Comparison of ENCODE assay signal across 19 cellular contexts in genomic region chr16:85627102-85627834, GRCh38. TPM values are rescaled to one million over a fixed set of nuclear protein-coding genes. Genes with fewer than 3 reads are reported as not detected.
DNase-seq lines count a peak whose midpoint lies in the region; ATAC-seq, FAIRE-seq and TF ChIP-seq lines count a peak whose summit lies in the region.
"Had no signal": no experiment of that assay in that cellular context is flagged by ENCODE, and none has a peak within 500 bp of the region (broad histone marks: within the 10 kb centered on the region; RNA-seq: fewer than 3 reads in every experiment).

No MANE protein-coding gene starts in this region.

- DNase-seq in A673 (ENCODE audit: low spot score) (no peak), K562 (ENCODE audit: extremely low read depth in 1 of 4, low spot score in 3 of 4) (no peak), mesothelial cell of epicardium (ENCODE audit: low spot score in 2 of 2, unreplicated experiment in 2 of 2) (no peak), NCI-H1694 (lab: John Stamatoyannopoulos, UW) (no peak), spleen (no peak), NCI-H187 (lab: John Stamatoyannopoulos, UW) (no peak), activated gamma-delta T cell treated with Interleukin-2 at 50 U/mL for 16 hours (no peak)
- DNase-seq: activated CD4-positive, CD25-positive, alpha-beta regulatory T cell; activated effector memory CD4-positive, alpha-beta T cell treated with Interleukin-2 at 50 U/mL for 16 hours; foreskin fibroblast; HFFc6; PC-9; stimulated activated CD8-positive, alpha-beta memory T cell treated with anti-CD3 and anti-CD28 coated beads, Interleukin-4, amount 100 ng/mL, for 48 hours; testis had no signal

- H3K4me2 ChIP-seq in BLaER1 treated with 17β-estradiol and CSF1 and Interleukin-3, amounts not matched to agents 10 nM and 100 nM = peak overlapping the region; percentile 84 to 99 (median 95)
- no peak overlapping the region for H3K4me2 ChIP-seq in K562 (ENCODE audit: insufficient read depth, low read length)
- H3K4me2 ChIP-seq: PC-9 had no signal

- H3K79me2 ChIP-seq in K562 (ENCODE audit: control insufficient read depth, insufficient read depth, low read length) = peaks cover 99% of the 10 kb centered on the region

- intact Hi-C loops in A673 (cut with micrococcal nuclease; ENCODE audit: unreplicated experiment) (loop anchor here (10.0 kb wide), 1 partner anchor 382 kb away; no protein-coding TSS in a partner anchor), K562 (cut with micrococcal nuclease) (no loop called here), spleen (cut with DNase I; ENCODE audit: low total_unique reads) (no loop called here)

- ATAC-seq in K562 = no peak

- H3K27ac ChIP-seq in A673 (ENCODE audit: low read depth, low read length, poor library complexity, severe bottlenecking) (peak overlapping the region; percentile 71), K562 (ENCODE audit: extremely low read depth, low read depth, low read length) (no peak overlapping the region), spleen (no peak overlapping the region)
- H3K27ac ChIP-seq in BLaER1 treated with 17β-estradiol and CSF1 and Interleukin-3, amounts not matched to agents 10 nM and 100 nM = peak overlapping the region in 6 of 11 experiments; percentile 41 to 69 (median 56); a peak in 10 of 22 replicates
- H3K27ac ChIP-seq: coronary artery, parathyroid adenoma, PC-9, SJSA1 had no signal

- CTCF ChIA-PET in A673 (lab: Charles Lee) (interaction anchor here (0.7 to 3.8 kb wide), 2 partner anchors 11 to 90 kb away, joined by 3 to 40 read pairs; no protein-coding TSS in a partner anchor), K562 (lab: Yijun Ruan, JAX; ENCODE audit: low intra/inter-chr PET ratio) (no interaction called here)

- POLR2A ChIA-PET in A673 (lab: Charles Lee; ENCODE audit: low non-redundant PET) = no interaction called here
- POLR2A ChIA-PET in K562 (lab: Yijun Ruan, JAX) = interaction anchor here (0.6 to 1.6 kb wide), 4 partner anchors 11 to 321 kb away, joined by 3 to 5 read pairs (median 4); no protein-coding TSS in a partner anchor

- TF ChIP-seq EP300 in K562 (IDR thresholded peaks at IDR 0.05; ENCODE audit: low read length) = no peak

- no peaks in the 10 kb centered on the region for H3K27me3 Mint-ChIP-seq in mesothelial cell of epicardium (ENCODE audit: low read depth)

- in situ Hi-C loops in K562 (cut with MboI) = no loop called here

- H3K9me3 ChIP-seq in A673 (ENCODE audit: low read depth, low read length, poor library complexity, severe bottlenecking) (peaks cover 12% of the 10 kb centered on the region), K562 (replicated peaks; ENCODE audit: control insufficient read depth, insufficient read depth, low read depth, low read length) (peaks cover 5% of the 10 kb centered on the region; the same call in 1 of the 2 replicates), spleen (peaks cover 0 to 17% (median 13%) of the 10 kb centered on the region in 8 donors)
- peaks cover 12 to 18% (median 14%) of the 10 kb centered on the region in 11 experiments; a peak in 21 of 22 replicates for H3K9me3 ChIP-seq in BLaER1 treated with 17β-estradiol and CSF1 and Interleukin-3, amounts not matched to agents 10 nM and 100 nM (replicated peaks in 1 of 11)
- H3K9me3 ChIP-seq: testis had no signal

- H3K9ac ChIP-seq in BLaER1 treated with 17β-estradiol and CSF1 and Interleukin-3, amounts not matched to agents 10 nM and 100 nM = peak overlapping the region in 7 of 11 experiments; percentile 33 to 76 (median 62); a peak in 13 of 22 replicates
- H3K9ac ChIP-seq in K562 (ENCODE audit: insufficient read depth in 1 of 2, low read depth in 2 of 2, low read length in 2 of 2) = no peak overlapping the region
- H3K9ac ChIP-seq: parathyroid adenoma had no signal

- no peak overlapping the region for H3K4me3 Mint-ChIP-seq in mesothelial cell of epicardium
- H3K4me3 Mint-ChIP-seq: HFFc6 had no signal

- peaks cover 4% of the 10 kb centered on the region for H3K9me3 Mint-ChIP-seq in mesothelial cell of epicardium

- peaks cover 15% of the 10 kb centered on the region for H3K36me3 Mint-ChIP-seq in mesothelial cell of epicardium

- H3K4me1 ChIP-seq in A673 (ENCODE audit: insufficient read depth, low read length, poor library complexity, severe bottlenecking) (peaks cover 31% of the 10 kb centered on the region), K562 (replicated peaks in 1 of 2; ENCODE audit: control insufficient read depth in 2 of 2, insufficient read depth in 2 of 2, low read length in 2 of 2) (peaks cover 7 to 76% of the 10 kb centered on the region in 2 experiments; a peak in 4 of 5 replicates), spleen (peaks cover 16 to 79% (median 50%) of the 10 kb centered on the region in 6 donors)
- H3K4me1 ChIP-seq in BLaER1 treated with 17β-estradiol and CSF1 and Interleukin-3, amounts not matched to agents 10 nM and 100 nM = peaks cover 43 to 99% (median 91%) of the 10 kb centered on the region in 10 experiments
- H3K4me1 ChIP-seq: SJSA1 had no signal

- TF ChIP-seq POLR2A in K562 (conservative IDR thresholded peaks at IDR 0.05) (no peak), spleen (IDR thresholded peaks at IDR 0.05) (no peak)

- H3K4me1 Mint-ChIP-seq in mesothelial cell of epicardium = peaks cover 32% of the 10 kb centered on the region

- H3K27ac Mint-ChIP-seq in mesothelial cell of epicardium = peak overlapping the region; percentile 9
- H3K27ac Mint-ChIP-seq: HFFc6 had no signal

- no peak for TF ChIP-seq CTCF in A673 (conservative IDR thresholded peaks at IDR 0.05; ENCODE audit: low read depth, low read length)
- no peak for TF ChIP-seq CTCF in K562 (IDR thresholded peaks at IDR 0.05 in 2 of 3, conservative IDR thresholded peaks at IDR 0.05 in 1 of 3; ENCODE audit: insufficient read depth in 2 of 3, low read depth in 1 of 3, low read length in 3 of 3)
- no peak for TF ChIP-seq CTCF in mesothelial cell of epicardium (IDR thresholded peaks at IDR 0.05; ENCODE audit: unreplicated experiment)
- TF ChIP-seq CTCF in spleen (IDR thresholded peaks at IDR 0.05 in 8 of 11, conservative IDR thresholded peaks at IDR 0.05 in 3 of 11) = no peak

- no peak for TF ChIP-seq RAD21 in K562 (CRISPR knock-in tag; conservative IDR thresholded peaks at IDR 0.05 in 1 of 2, IDR thresholded peaks at IDR 0.05 in 1 of 2)

- H3K36me3 ChIP-seq in A673 (ENCODE audit: insufficient read depth, low read length, poor library complexity, severe bottlenecking) = peaks cover 3% of the 10 kb centered on the region
- H3K36me3 ChIP-seq in BLaER1 treated with 17β-estradiol and CSF1 and Interleukin-3, amounts not matched to agents 10 nM and 100 nM = peaks cover 13 to 52% (median 37%) of the 10 kb centered on the region in 11 experiments; a peak in 19 of 22 replicates
- peaks cover 97% of the 10 kb centered on the region for H3K36me3 ChIP-seq in K562 (ENCODE audit: control insufficient read depth, insufficient read depth, low read length)
- peaks cover 0 to 63% (median 10%) of the 10 kb centered on the region in 6 donors for H3K36me3 ChIP-seq in spleen

- no peak for FAIRE-seq in K562 (lab: Jason Lieb, UNC)
- FAIRE-seq: G401.6 had no signal

- peaks cover 97 to 100% (median 98%) of the 10 kb centered on the region in 11 experiments for H4K20me1 ChIP-seq in BLaER1 treated with 17β-estradiol and CSF1 and Interleukin-3, amounts not matched to agents 10 nM and 100 nM
- peaks cover 78% of the 10 kb centered on the region for H4K20me1 ChIP-seq in K562 (replicated peaks; ENCODE audit: control insufficient read depth, insufficient read depth, low read length)

- BruUV-seq in A673 (replicated peaks; lab: Mats Ljungman, UMichigan) (no TSS peak), K562 (replicated peaks; lab: Mats Ljungman, UMichigan) (no TSS peak)

- no peaks in the 10 kb centered on the region for H3K27me3 ChIP-seq in A673 (replicated peaks; ENCODE audit: insufficient read depth, low read depth, low read length, poor library complexity)
- no peaks in the 10 kb centered on the region for H3K27me3 ChIP-seq in BLaER1 treated with 17β-estradiol and CSF1 and Interleukin-3, amounts not matched to agents 10 nM and 100 nM
- no peaks in the 10 kb centered on the region for H3K27me3 ChIP-seq in K562 (ENCODE audit: control insufficient read depth in 2 of 2, insufficient read depth in 2 of 2, low read length in 2 of 2)
- no peaks in the 10 kb centered on the region for H3K27me3 ChIP-seq in spleen (replicated peaks in 1 of 7)
- H3K27me3 ChIP-seq: SJSA1, testis had no signal

- no peak overlapping the region for H2AFZ ChIP-seq in K562 (ENCODE audit: low read depth, low read length)
- H2AFZ ChIP-seq: parathyroid adenoma, PC-9 had no signal

- peaks cover 14% of the 10 kb centered on the region for H3K9me1 ChIP-seq in K562 (ENCODE audit: control insufficient read depth, insufficient read depth, low read length)

- H3K4me3 ChIP-seq in A673 (ENCODE audit: low read depth, low read length, poor library complexity, severe bottlenecking) (no peak overlapping the region), K562 (no peak overlapping the region), spleen (no peak overlapping the region)
- peak overlapping the region in 3 of 10 experiments; percentile 30 to 43 (median 33); a peak in 5 of 20 replicates for H3K4me3 ChIP-seq in BLaER1 treated with 17β-estradiol and CSF1 and Interleukin-3, amounts not matched to agents 10 nM and 100 nM
- H3K4me3 ChIP-seq: PC-9, SJSA1, testis had no signal

- WGBS in K562 (ENCODE audit: insufficient coverage, low coverage, missing lambda C conversion rate) = 94% methylated on average over 14 of the region's 20 CpGs
- WGBS in spleen, 5 donors = 59 to 70% (median 66%) methylated on average over 17 to 20 of the region's 20 CpGs

RNA-seq across cellular contexts. Expression of gene GSE1, which starts 14.1 kb away (rescaled TPM):
- total RNA-seq in A673 (2021) = 64.2 and 72.4 TPM in 2 replicates
- 692 and 1,066 TPM in 2 replicates for total RNA-seq in K562 (2011; cell fraction: chromatin; rRNA removed; ENCODE audit: low replicate concordance)
- 409 and 435 TPM in 2 replicates for total RNA-seq in K562 (2011; cell fraction: nucleolus; rRNA removed)
- 438 and 467 TPM in 2 replicates for total RNA-seq in K562 (2011; cell fraction: nucleoplasm; rRNA removed)
- total RNA-seq in K562 (2014; rRNA removed) = 89.1 and 104 TPM in 2 replicates
- 40.9 and 41.8 TPM in 2 replicates for total RNA-seq in K562 (2014; rRNA removed; fragmentation: Illumina TruSeq; extraction: Trizol)
- 57.9 and 60.6 TPM in 2 replicates for total RNA-seq in K562 (2015; rRNA removed; fragmentation: Illumina TruSeq; extraction: Trizol)
- total RNA-seq in K562 (2021) = 208 and 244 TPM in 2 replicates
- polyA plus RNA-seq in K562 (2011; rRNA removed) = 54.2 and 64.0 TPM in 2 replicates
- 54.1 and 55.3 TPM in 2 replicates for polyA plus RNA-seq in K562 (2011; cell fraction: cytosol; rRNA removed)
- 210 and 277 TPM in 2 replicates for polyA plus RNA-seq in K562 (2011; cell fraction: nucleus; rRNA removed)
- polyA plus RNA-seq in K562 (2012) = 113 and 125 TPM in 2 replicates
- 116 and 138 TPM in 2 replicates for polyA plus RNA-seq in K562 (2014; fragmentation: Illumina TruSeq; extraction: Trizol)
- 10 to 100 TPM; 12.2 to 15.8 TPM for polyA plus RNA-seq in K562 (2014; fragmentation: Nextera tagmentation; extraction: Ambion mirVana)
- 101 and 116 TPM in 2 replicates for polyA plus RNA-seq in K562 (2014; rRNA removed)
- polyA minus RNA-seq in K562 (2011; rRNA and poly(A)+ RNA removed) = 61.1 and 68.8 TPM in 2 replicates
- 106 and 121 TPM in 2 replicates for polyA minus RNA-seq in K562 (2011; cell fraction: cytosol; rRNA and poly(A)+ RNA removed)
- polyA minus RNA-seq in K562 (2011; cell fraction: nucleus; rRNA and poly(A)+ RNA removed) = 117 and 133 TPM in 2 replicates
- 193 to 218 TPM (median 208 TPM) in 3 replicates for total RNA-seq in mesothelial cell of epicardium
- 100 to 1,000 TPM in 1 of 7 donors, 10 to 100 TPM in 6; 79.8 to 121 (median 91.4) TPM for total RNA-seq in spleen
- polyA plus RNA-seq in spleen = 10 to 100 TPM in 1 of 3 donors, 1 to 10 TPM in 2; 7.4 to 23.2 (median 9.2) TPM

Comparison
In these comparisons a context has a peak if more than half of its experiments do, and no peak if none do; other contexts are left out.
1. H3K27ac ChIP-seq: peak in A673 (single experiment) and BLaER1 treated with 17β-estradiol and CSF1 and Interleukin-3, amounts not matched to agents 10 nM and 100 nM (6 of 11); none in K562 (single experiment) and spleen (0 of 8).
2. H3K9ac ChIP-seq: peak in BLaER1 treated with 17β-estradiol and CSF1 and Interleukin-3, amounts not matched to agents 10 nM and 100 nM (7 of 11); none in K562 (0 of 2).